ENCODE assay signal across 1 cellular context in the genomic region with DNA sequence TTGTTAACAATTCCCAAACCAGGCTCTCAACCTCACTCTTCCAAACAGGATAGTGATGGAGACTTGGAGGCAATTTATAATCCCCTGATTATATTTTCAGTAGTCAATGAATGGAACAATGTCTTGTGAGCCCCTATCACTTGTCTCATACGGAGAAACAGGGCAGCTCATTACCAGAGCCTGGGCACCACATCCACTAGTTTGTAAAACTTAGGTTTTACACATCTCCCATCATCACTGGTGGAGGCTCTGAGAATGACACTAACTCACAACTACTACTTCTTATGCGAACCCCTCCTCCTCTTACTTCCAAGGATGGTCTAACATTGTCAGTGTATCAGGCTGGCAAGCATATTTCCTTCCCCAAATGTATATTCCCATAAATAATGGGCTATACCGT.
TF ChIP-seq lines count a peak whose summit lies in the region.

No MANE protein-coding gene starts in this region.

TF ChIP-seq in H1, 55 proteins besides CTCF, POLR2A, EP300 and RAD21:
- TF ChIP-seq ATF2 (IDR thresholded peaks at IDR 0.05; ENCODE audit: low read length): no peak
- peak; percentile 89 for TF ChIP-seq POLR2AphosphoS5 (IDR thresholded peaks at IDR 0.05; ENCODE audit: low read depth, low read length)
- no peak for TF ChIP-seq TCF12 (IDR thresholded peaks at IDR 0.05; ENCODE audit: low read depth, low read length)
- no peak for TF ChIP-seq GTF2F1 (IDR thresholded peaks at IDR 0.05; ENCODE audit: borderline replicate concordance, low read depth, low read length)
TF ChIP-seq in H1: peak in this region for 1.
